In genomic region chr22:50186789-50187523, GRCh38 we compare ENCODE assay signal across 8 cellular contexts. TPM values are rescaled to one million over a fixed set of nuclear protein-coding genes. Genes with fewer than 3 reads are reported as not detected.
DNase-seq lines count a peak whose midpoint lies in the region; ATAC-seq and TF ChIP-seq lines count a peak whose summit lies in the region.

No MANE protein-coding gene starts in this region.

- peaks cover 0 to 2% of the 10 kb centered on the region in 2 donors for H3K27me3 Mint-ChIP-seq in CD8-positive, alpha-beta memory T cell
- no peaks in the 10 kb centered on the region for H3K27me3 Mint-ChIP-seq in dendritic cell treated with granulocyte-macrophage colony-stimulating factor and Interleukin-4, amounts not matched to agents 40 ng/mL and 50 ng/mL, for 4 days

- peaks cover 7% of the 10 kb centered on the region for H3K36me3 ChIP-seq in CD8-positive, alpha-beta memory T cell (ENCODE audit: insufficient read depth, low read length)
- H3K36me3 ChIP-seq in mucosa of descending colon (ENCODE audit: low read depth): no peaks in the 10 kb centered on the region

- H3K27ac Mint-ChIP-seq in CD8-positive, alpha-beta memory T cell: peak overlapping the region; percentile 90 to 100 (median 98)
- H3K27ac Mint-ChIP-seq in dendritic cell treated with granulocyte-macrophage colony-stimulating factor and Interleukin-4, amounts not matched to agents 40 ng/mL and 50 ng/mL, for 4 days: peak overlapping the region; percentile 76

- POLR2A ChIA-PET in CD8-positive, alpha-beta memory T cell (lab: Charles Lee): no interaction called here

- ATAC-seq in mucosa of descending colon: peak; percentile 3

- peak overlapping the region; percentile 61 for H3K27ac ChIP-seq in CD8-positive, alpha-beta memory T cell (ENCODE audit: low read depth, low read length)

- peak overlapping the region; percentile 78 for H3K4me3 ChIP-seq in CD8-positive, alpha-beta memory T cell (ENCODE audit: low read length)
- H3K4me3 ChIP-seq in mucosa of descending colon: peak overlapping the region; percentile 38

- peaks cover 0 to 14% (median 2%) of the 10 kb centered on the region in 3 donors for H3K36me3 Mint-ChIP-seq in CD8-positive, alpha-beta memory T cell
- H3K36me3 Mint-ChIP-seq in dendritic cell treated with granulocyte-macrophage colony-stimulating factor and Interleukin-4, amounts not matched to agents 40 ng/mL and 50 ng/mL, for 4 days (ENCODE audit: low read depth): peaks cover 47% of the 10 kb centered on the region

- no peaks in the 10 kb centered on the region for H3K9me3 Mint-ChIP-seq in CD8-positive, alpha-beta memory T cell
- H3K9me3 Mint-ChIP-seq in dendritic cell treated with granulocyte-macrophage colony-stimulating factor and Interleukin-4, amounts not matched to agents 40 ng/mL and 50 ng/mL, for 4 days: no peaks in the 10 kb centered on the region

- no peaks in the 10 kb centered on the region for H3K9me3 ChIP-seq in CD8-positive, alpha-beta memory T cell (ENCODE audit: low read length)
- no peaks in the 10 kb centered on the region for H3K9me3 ChIP-seq in mucosa of descending colon

- H3K27me3 ChIP-seq in CD8-positive, alpha-beta memory T cell (ENCODE audit: insufficient read depth, low read length, poor library complexity, severe bottlenecking): no peaks in the 10 kb centered on the region

- intact Hi-C loops in dendritic cell treated with granulocyte-macrophage colony-stimulating factor and Interleukin-4, amounts not matched to agents 40 ng/mL and 50 ng/mL, for 4 days (cut with micrococcal nuclease): no loop called here
- intact Hi-C loops in mucosa of descending colon (cut with DNase I, micrococcal nuclease): no loop called here

- peaks cover 29 to 53% (median 33%) of the 10 kb centered on the region in 3 donors for H3K4me1 Mint-ChIP-seq in CD8-positive, alpha-beta memory T cell
- H3K4me1 Mint-ChIP-seq in dendritic cell treated with granulocyte-macrophage colony-stimulating factor and Interleukin-4, amounts not matched to agents 40 ng/mL and 50 ng/mL, for 4 days (ENCODE audit: low read depth): peaks cover 68% of the 10 kb centered on the region

- peak in 3 of 5 donors; percentile 33 to 58 (median 34) for DNase-seq in CD8-positive, alpha-beta memory T cell
- DNase-seq in NCI-H69 (lab: John Stamatoyannopoulos, UW): peak; percentile 30
- peak; percentile 58 to 82 (median 77) for DNase-seq in mucosa of descending colon
- no peak for DNase-seq in activated CD8-positive, alpha-beta memory T cell treated with anti-CD3 and anti-CD28 coated beads for 24 hours
- no peak for DNase-seq in DMS153 treated with DMSO at 0.1 percent for 48 hours (lab: John Stamatoyannopoulos, UW; ENCODE audit: unreplicated experiment)
- DNase-seq in COR-L47 (lab: John Stamatoyannopoulos, UW): no peak
- DNase-seq in anterior cingulate cortex (lab: John Stamatoyannopoulos, UW): no peak

- CTCF ChIA-PET in CD8-positive, alpha-beta memory T cell (lab: Charles Lee): interaction anchor here (2.0 kb wide), 1 partner anchor 10 kb away, joined by 6 read pairs; no protein-coding TSS in a partner anchor

- no peak for TF ChIP-seq CTCF in mucosa of descending colon (IDR thresholded peaks at IDR 0.05)

- H3K4me3 Mint-ChIP-seq in CD8-positive, alpha-beta memory T cell: peak overlapping the region; percentile 94 to 98 (median 95)
- H3K4me3 Mint-ChIP-seq in dendritic cell treated with granulocyte-macrophage colony-stimulating factor and Interleukin-4, amounts not matched to agents 40 ng/mL and 50 ng/mL, for 4 days: peak overlapping the region; percentile 84

- peaks cover 47% of the 10 kb centered on the region for H3K4me1 ChIP-seq in CD8-positive, alpha-beta memory T cell (ENCODE audit: insufficient read depth, low read length)
- peaks cover 45% of the 10 kb centered on the region for H3K4me1 ChIP-seq in mucosa of descending colon (ENCODE audit: low read depth)

RNA-seq across cellular contexts. Expression of gene TRABD, which starts 1.2 kb away (rescaled TPM):
- 100 to 1,000 TPM in 1 of 2 experiments, 10 to 100 TPM in 1; 96.2 to 102 TPM for total RNA-seq in CD8-positive, alpha-beta memory T cell
- polyA plus RNA-seq in CD8-positive, alpha-beta memory T cell: 49.0 TPM
- total RNA-seq in mucosa of descending colon: 10 to 100 TPM; 36.8 to 52.6 (median 42.7) TPM

RNA-seq across cellular contexts. Expression of gene SELENOO, which starts 13.9 kb away (rescaled TPM):
- 10 to 100 TPM; 22.3 to 25.9 TPM for total RNA-seq in CD8-positive, alpha-beta memory T cell
- 6.1 TPM for polyA plus RNA-seq in CD8-positive, alpha-beta memory T cell
- 10 to 100 TPM; 21.5 to 23.8 (median 23.1) TPM for total RNA-seq in mucosa of descending colon

RNA-seq across cellular contexts. Expression of gene PANX2, which starts 16.4 kb away (rescaled TPM):
- total RNA-seq in CD8-positive, alpha-beta memory T cell: 1 to 10 TPM; 1.7 to 1.8 TPM
- not detected for polyA plus RNA-seq in CD8-positive, alpha-beta memory T cell
- total RNA-seq in mucosa of descending colon: under 1 TPM in 1 of 3 donors, not detected in 2; 0.44 TPM

RNA-seq across cellular contexts. Expression of gene TUBGCP6, which starts 57.9 kb away (rescaled TPM):
- 10 to 100 TPM; 51.4 to 52.2 TPM for total RNA-seq in CD8-positive, alpha-beta memory T cell
- 18.6 TPM for polyA plus RNA-seq in CD8-positive, alpha-beta memory T cell
- 10 to 100 TPM; 34.5 to 41.6 (median 40.5) TPM for total RNA-seq in mucosa of descending colon

Comparison
In these comparisons a context has a peak if more than half of its experiments do, and no peak if none do; other contexts are left out.
1. DNase-seq: peak in CD8-positive, alpha-beta memory T cell (3 of 5), NCI-H69 (single experiment) and mucosa of descending colon (3 of 3); none in activated CD8-positive, alpha-beta memory T cell treated with anti-CD3 and anti-CD28 coated beads for 24 hours (single experiment), DMS153 treated with DMSO at 0.1 percent for 48 hours (single experiment), COR-L47 (single experiment) and anterior cingulate cortex (0 of 58).